Comparison of ENCODE assay signal across 16 cellular contexts in genomic region chr10:58086144-58086762, GRCh38.
"Had no signal": no experiment of that assay in that cellular context is flagged by ENCODE, and none has a peak within 500 bp of the region (broad histone marks: within the 10 kb centered on the region; RNA-seq: fewer than 3 reads in every experiment).

No MANE protein-coding gene starts in this region.

- H3K9me3 ChIP-seq: gastrocnemius medialis, prostate gland, right lobe of liver, spleen, tibial nerve, vagina had no signal

- H3K4me1 ChIP-seq: gastrocnemius medialis, prostate gland, right lobe of liver, spleen, tibial nerve, vagina had no signal

- ATAC-seq: activated naive CD4-positive, alpha-beta T cell treated with anti-CD3 and anti-CD28 coated beads, Interleukin-2, amount 50 U/mL, for 72 hours; effector memory CD8-positive, alpha-beta T cell; gastrocnemius medialis; left ventricle myocardium superior; right lobe of liver; stimulated activated memory B cell treated with anti-CD40 and anti-IgM and Interleukin-4, amounts not matched to agents 10 μg/mL and 1 μg/mL and 100 μg/mL, for 72 hours had no signal

- H3K27me3 ChIP-seq: gastrocnemius medialis, right lobe of liver, spleen, tibial nerve, vagina had no signal

- DNase-seq: activated CD4-positive, alpha-beta T cell treated with anti-CD3 and anti-CD28 coated beads, Interleukin-2, amount 50 U/mL, for 1 hour; activated effector memory CD4-positive, alpha-beta T cell treated with anti-CD3 and anti-CD28 coated beads, Interleukin-2, amount 50 U/mL, for 16 hours; activated T-cell treated with anti-CD3 and anti-CD28 coated beads, Interleukin-2, amount 50 U/mL, for 24 hours; amniotic stem cell; effector memory CD8-positive, alpha-beta T cell; gastrocnemius medialis; left ventricle myocardium superior; nephron progenitor cell; right lobe of liver; spleen; stimulated activated CD4-positive, alpha-beta T cell treated with anti-CD3 and anti-CD28 coated beads, Interleukin-1b, Interleukin-23, amount 100 ng/mL, for 48 hours had no signal

- H3K4me3 ChIP-seq: gastrocnemius medialis, prostate gland, right lobe of liver, spleen, tibial nerve, vagina had no signal

- H3K36me3 ChIP-seq: gastrocnemius medialis, prostate gland, right lobe of liver, spleen, tibial nerve, vagina had no signal
